1 cellular context compared by ENCODE assay signal in genomic region chr3:105727036-105727435, GRCh38.
TF ChIP-seq lines count a peak whose summit lies in the region.

No MANE protein-coding gene starts in this region.

TF ChIP-seq in GM12878, 131 proteins besides CTCF, POLR2A, EP300 and RAD21:
- TF ChIP-seq ZBTB33 (IDR thresholded peaks at IDR 0.05) = peak; percentile 70; the same call in 1 of the 2 replicates
